Comparison of ENCODE assay signal across 1 cellular context in the genomic region with DNA sequence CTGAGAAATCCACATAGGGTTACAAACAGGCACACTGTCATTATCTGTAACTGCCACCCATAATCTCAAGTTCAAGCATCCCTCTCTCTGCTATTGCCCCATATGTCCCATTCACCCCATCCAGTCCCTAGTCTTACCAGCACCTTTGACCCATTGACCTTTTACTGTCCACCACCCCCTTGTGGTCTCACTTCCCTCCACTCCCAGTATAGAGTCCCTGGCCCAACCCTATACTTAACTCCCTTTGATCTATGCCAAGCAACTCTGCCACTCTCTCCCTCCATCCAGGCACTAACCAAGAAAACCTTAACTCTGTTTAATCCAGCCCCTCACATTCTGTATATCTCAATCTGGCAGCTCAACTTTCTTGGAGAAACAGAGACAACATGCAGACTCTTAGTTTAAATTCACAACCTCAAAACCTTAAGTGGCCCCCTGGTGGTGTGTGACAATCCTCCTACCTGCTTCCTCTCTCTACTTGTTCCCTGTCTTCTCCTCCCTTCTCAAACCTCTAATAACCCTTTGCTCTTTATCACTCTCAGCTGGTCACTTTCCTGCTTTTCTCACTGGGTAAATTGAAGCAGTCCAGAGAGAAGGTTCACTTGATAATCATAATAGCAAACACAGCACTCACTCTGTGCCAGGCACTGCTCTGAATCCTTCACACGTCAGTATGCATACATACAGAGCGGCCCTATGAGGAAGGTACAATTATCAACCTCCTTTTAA.
TF ChIP-seq lines count a peak whose summit lies in the region.

No MANE protein-coding gene starts in this region.

TF ChIP-seq in WTC11, 78 proteins besides CTCF, POLR2A, EP300 and RAD21 (continued from another document):
- no peak for TF ChIP-seq ETV6 (CRISPR knock-in tag; IDR thresholded peaks at IDR 0.05)
- TF ChIP-seq CREB1 (CRISPR knock-in tag; IDR thresholded peaks at IDR 0.05), result no peak
- TF ChIP-seq, protein P1, sequence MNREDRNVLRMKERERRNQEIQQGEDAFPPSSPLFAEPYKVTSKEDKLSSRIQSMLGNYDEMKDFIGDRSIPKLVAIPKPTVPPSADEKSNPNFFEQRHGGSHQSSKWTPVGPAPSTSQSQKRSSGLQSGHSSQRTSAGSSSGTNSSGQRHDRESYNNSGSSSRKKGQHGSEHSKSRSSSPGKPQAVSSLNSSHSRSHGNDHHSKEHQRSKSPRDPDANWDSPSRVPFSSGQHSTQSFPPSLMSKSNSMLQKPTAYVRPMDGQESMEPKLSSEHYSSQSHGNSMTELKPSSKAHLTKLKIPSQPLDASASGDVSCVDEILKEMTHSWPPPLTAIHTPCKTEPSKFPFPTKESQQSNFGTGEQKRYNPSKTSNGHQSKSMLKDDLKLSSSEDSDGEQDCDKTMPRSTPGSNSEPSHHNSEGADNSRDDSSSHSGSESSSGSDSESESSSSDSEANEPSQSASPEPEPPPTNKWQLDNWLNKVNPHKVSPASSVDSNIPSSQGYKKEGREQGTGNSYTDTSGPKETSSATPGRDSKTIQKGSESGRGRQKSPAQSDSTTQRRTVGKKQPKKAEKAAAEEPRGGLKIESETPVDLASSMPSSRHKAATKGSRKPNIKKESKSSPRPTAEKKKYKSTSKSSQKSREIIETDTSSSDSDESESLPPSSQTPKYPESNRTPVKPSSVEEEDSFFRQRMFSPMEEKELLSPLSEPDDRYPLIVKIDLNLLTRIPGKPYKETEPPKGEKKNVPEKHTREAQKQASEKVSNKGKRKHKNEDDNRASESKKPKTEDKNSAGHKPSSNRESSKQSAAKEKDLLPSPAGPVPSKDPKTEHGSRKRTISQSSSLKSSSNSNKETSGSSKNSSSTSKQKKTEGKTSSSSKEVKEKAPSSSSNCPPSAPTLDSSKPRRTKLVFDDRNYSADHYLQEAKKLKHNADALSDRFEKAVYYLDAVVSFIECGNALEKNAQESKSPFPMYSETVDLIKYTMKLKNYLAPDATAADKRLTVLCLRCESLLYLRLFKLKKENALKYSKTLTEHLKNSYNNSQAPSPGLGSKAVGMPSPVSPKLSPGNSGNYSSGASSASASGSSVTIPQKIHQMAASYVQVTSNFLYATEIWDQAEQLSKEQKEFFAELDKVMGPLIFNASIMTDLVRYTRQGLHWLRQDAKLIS (CRISPR knock-in tag; IDR thresholded peaks at IDR 0.05; ENCODE audit: borderline replicate concordance), result no peak
